In the genomic region with DNA sequence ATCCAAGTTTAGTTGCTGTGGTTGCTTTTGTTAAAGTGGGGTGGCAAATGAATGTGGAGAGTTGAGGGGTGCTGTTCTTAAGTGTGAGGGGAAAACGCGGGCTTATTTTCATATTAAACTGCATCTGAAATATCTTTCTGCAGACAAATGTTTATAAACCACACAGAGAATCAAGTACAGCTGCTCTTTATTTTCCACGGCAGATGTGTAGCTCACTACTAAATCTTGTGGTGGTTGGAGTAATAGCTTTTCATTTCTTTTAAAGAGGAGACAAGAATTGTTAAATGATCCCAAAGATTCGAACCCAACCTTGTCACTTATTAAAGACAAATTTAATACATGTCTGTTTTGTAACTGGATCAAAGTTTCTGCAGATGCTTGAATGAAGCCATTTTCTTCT, we compare ENCODE assay signal across 1 cellular context.
TF ChIP-seq lines count a peak whose summit lies in the region.

No MANE protein-coding gene starts in this region.

TF ChIP-seq in K562, 482 proteins besides CTCF, POLR2A, EP300 and RAD21 (continued from another document):
- TF ChIP-seq SIN3B (IDR thresholded peaks at IDR 0.05; ENCODE audit: low read depth) (no peak), ZFP36 (IDR thresholded peaks at IDR 0.05; ENCODE audit: low read depth, low read length, partially characterized antibody) (no peak), MTA2 (IDR thresholded peaks at IDR 0.05; ENCODE audit: low read depth) (no peak), ZBTB1 (CRISPR knock-in tag; IDR thresholded peaks at IDR 0.05; ENCODE audit: borderline replicate concordance, low read depth) (no peak), ZNF764 (CRISPR knock-in tag; IDR thresholded peaks at IDR 0.05; ENCODE audit: low read depth) (no peak), HDAC6 (IDR thresholded peaks at IDR 0.05; ENCODE audit: low read depth, low read length) (no peak), NR2C2 (CRISPR knock-in tag; IDR thresholded peaks at IDR 0.05) (no peak), NR2C2 (tag; IDR thresholded peaks at IDR 0.05) (no peak), NONO (IDR thresholded peaks at IDR 0.05; ENCODE audit: low read depth in 2 of 2, low read length in 1 of 2) (no peak), SRSF1 (IDR thresholded peaks at IDR 0.05; ENCODE audit: low read depth, low read length) (no peak), ZNF24 (IDR thresholded peaks at IDR 0.05) (no peak), C11orf30 (IDR thresholded peaks at IDR 0.05; ENCODE audit: low read depth) (no peak), RBM39 (optimal IDR thresholded peaks at IDR 0.05; ENCODE audit: low read depth, low read length) (no peak), U2AF1 (optimal IDR thresholded peaks at IDR 0.05; ENCODE audit: low read depth, low read length) (no peak), CREB1 (IDR thresholded peaks at IDR 0.05) (no peak), CREB1 (CRISPR knock-in tag; IDR thresholded peaks at IDR 0.05) (no peak)
- TF ChIP-seq, protein P1, sequence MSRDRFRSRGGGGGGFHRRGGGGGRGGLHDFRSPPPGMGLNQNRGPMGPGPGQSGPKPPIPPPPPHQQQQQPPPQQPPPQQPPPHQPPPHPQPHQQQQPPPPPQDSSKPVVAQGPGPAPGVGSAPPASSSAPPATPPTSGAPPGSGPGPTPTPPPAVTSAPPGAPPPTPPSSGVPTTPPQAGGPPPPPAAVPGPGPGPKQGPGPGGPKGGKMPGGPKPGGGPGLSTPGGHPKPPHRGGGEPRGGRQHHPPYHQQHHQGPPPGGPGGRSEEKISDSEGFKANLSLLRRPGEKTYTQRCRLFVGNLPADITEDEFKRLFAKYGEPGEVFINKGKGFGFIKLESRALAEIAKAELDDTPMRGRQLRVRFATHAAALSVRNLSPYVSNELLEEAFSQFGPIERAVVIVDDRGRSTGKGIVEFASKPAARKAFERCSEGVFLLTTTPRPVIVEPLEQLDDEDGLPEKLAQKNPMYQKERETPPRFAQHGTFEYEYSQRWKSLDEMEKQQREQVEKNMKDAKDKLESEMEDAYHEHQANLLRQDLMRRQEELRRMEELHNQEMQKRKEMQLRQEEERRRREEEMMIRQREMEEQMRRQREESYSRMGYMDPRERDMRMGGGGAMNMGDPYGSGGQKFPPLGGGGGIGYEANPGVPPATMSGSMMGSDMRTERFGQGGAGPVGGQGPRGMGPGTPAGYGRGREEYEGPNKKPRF (IDR thresholded peaks at IDR 0.05; ENCODE audit: low read depth, low read length), result no peak
- TF ChIP-seq, protein P2, sequence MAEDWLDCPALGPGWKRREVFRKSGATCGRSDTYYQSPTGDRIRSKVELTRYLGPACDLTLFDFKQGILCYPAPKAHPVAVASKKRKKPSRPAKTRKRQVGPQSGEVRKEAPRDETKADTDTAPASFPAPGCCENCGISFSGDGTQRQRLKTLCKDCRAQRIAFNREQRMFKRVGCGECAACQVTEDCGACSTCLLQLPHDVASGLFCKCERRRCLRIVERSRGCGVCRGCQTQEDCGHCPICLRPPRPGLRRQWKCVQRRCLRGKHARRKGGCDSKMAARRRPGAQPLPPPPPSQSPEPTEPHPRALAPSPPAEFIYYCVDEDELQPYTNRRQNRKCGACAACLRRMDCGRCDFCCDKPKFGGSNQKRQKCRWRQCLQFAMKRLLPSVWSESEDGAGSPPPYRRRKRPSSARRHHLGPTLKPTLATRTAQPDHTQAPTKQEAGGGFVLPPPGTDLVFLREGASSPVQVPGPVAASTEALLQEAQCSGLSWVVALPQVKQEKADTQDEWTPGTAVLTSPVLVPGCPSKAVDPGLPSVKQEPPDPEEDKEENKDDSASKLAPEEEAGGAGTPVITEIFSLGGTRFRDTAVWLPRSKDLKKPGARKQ (CRISPR knock-in tag; IDR thresholded peaks at IDR 0.05), result no peak
- TF ChIP-seq, protein P3, sequence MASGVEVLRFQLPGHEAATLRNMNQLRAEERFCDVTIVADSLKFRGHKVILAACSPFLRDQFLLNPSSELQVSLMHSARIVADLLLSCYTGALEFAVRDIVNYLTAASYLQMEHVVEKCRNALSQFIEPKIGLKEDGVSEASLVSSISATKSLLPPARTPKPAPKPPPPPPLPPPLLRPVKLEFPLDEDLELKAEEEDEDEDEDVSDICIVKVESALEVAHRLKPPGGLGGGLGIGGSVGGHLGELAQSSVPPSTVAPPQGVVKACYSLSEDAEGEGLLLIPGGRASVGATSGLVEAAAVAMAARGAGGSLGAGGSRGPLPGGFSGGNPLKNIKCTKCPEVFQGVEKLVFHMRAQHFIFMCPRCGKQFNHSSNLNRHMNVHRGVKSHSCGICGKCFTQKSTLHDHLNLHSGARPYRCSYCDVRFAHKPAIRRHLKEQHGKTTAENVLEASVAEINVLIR (CRISPR knock-in tag; IDR thresholded peaks at IDR 0.05), result no peak
